In the genomic region with DNA sequence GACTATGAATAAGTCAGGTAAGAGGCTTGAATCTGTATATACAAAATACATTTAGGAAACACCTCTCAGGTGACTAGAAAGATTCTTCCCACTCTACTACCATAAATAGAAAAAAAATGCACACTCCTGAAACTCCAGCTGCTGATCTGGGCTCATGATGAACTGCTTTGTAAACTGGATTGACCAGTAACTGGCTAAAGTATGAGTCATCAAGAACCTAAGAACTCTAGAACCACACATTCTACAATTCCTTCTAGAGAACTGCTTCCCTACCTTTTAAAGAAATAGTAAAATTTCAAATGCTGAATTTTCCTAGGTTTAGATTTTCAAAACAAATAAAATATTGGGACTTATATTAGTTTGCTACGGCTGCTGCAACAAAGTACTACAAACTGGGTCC, we compare ENCODE assay signal across 10 cellular contexts. TPM values are rescaled to one million over a fixed set of nuclear protein-coding genes. Genes with fewer than 3 reads are reported as not detected.
DNase-seq lines count a peak whose midpoint lies in the region; ATAC-seq and TF ChIP-seq lines count a peak whose summit lies in the region.
"Had no signal": no experiment of that assay in that cellular context is flagged by ENCODE, and none has a peak within 500 bp of the region (broad histone marks: within the 10 kb centered on the region; RNA-seq: fewer than 3 reads in every experiment).

No MANE protein-coding gene starts in this region.

- no peak overlapping the region for H3K27ac ChIP-seq in osteoblast (ENCODE audit: low read depth, low read length)

- no peaks in the 10 kb centered on the region for H3K4me1 ChIP-seq in osteoblast (ENCODE audit: insufficient read depth, low read length)

- peak; percentile 33 for DNase-seq in EL
- DNase-seq in LHCN-M2 (ENCODE audit: low read depth), result peak; percentile 67
- DNase-seq in choroid plexus epithelial cell (ENCODE audit: low read depth), result peak; percentile 66
- DNase-seq in osteoblast (ENCODE audit: insufficient read length, low spot score, missing footprints), result peak; percentile 64
- no peak for DNase-seq in GM19238 (ENCODE audit: insufficient read length, low spot score)
- DNase-seq in stimulated activated CD4-positive, alpha-beta T cell treated with anti-CD3 and anti-CD28 coated beads, Interleukin-2, amount 100 ng/mL, for 48 hours, result no peak
- no peak for DNase-seq in NCI-H345 treated with DMSO at 0.1 percent for 48 hours (lab: John Stamatoyannopoulos, UW; ENCODE audit: unreplicated experiment)
- DNase-seq: hippocampal formation, NCI-H187 had no signal

- H3K4me3 ChIP-seq in choroid plexus epithelial cell (ENCODE audit: low read depth, low read length) (no peak overlapping the region), osteoblast (ENCODE audit: insufficient read depth, low read length) (no peak overlapping the region)

- peaks cover 67% of the 10 kb centered on the region for H3K79me2 ChIP-seq in osteoblast (ENCODE audit: insufficient read depth, low read length)

- no peaks in the 10 kb centered on the region for H3K27me3 ChIP-seq in osteoblast (ENCODE audit: insufficient read depth, low read length)

- H2AFZ ChIP-seq in osteoblast (ENCODE audit: low read length), result no peak overlapping the region

- ATAC-seq in HG03175 (IDR thresholded peaks at IDR 0.05; ENCODE audit: unreplicated experiment), result no peak

- peaks cover 29% of the 10 kb centered on the region for H4K20me1 ChIP-seq in osteoblast (ENCODE audit: insufficient read depth, low read length)

- H3K36me3 ChIP-seq in osteoblast (ENCODE audit: insufficient read depth, low read length), result no peaks in the 10 kb centered on the region

- no peak overlapping the region for H3K4me2 ChIP-seq in osteoblast (ENCODE audit: insufficient read depth, low read length)

- TF ChIP-seq CTCF in choroid plexus epithelial cell (conservative IDR thresholded peaks at IDR 0.05; ENCODE audit: low read depth, low read length), result no peak
- TF ChIP-seq CTCF in osteoblast (IDR thresholded peaks at IDR 0.05; ENCODE audit: extremely low read depth, low read depth, low read length), result no peak

- H3K9me3 ChIP-seq in osteoblast (ENCODE audit: low read depth, low read length), result no peaks in the 10 kb centered on the region

RNA-seq across cellular contexts. Expression of a gene that starts 55.2 kb away (rescaled TPM):
- total RNA-seq in LHCN-M2 (2014; rRNA removed), result 24.9 and 34.3 TPM in 2 replicates
- polyA plus RNA-seq in LHCN-M2 (2012), result 12.2 TPM
- 60.7 and 63.0 TPM in 2 replicates for total RNA-seq in osteoblast

Comparison
In these comparisons a context has a peak if more than half of its experiments do, and no peak if none do; other contexts are left out.
1. DNase-seq: peak in EL (single experiment), LHCN-M2 (single experiment), choroid plexus epithelial cell (single experiment) and osteoblast (single experiment); none in GM19238 (single experiment), stimulated activated CD4-positive, alpha-beta T cell treated with anti-CD3 and anti-CD28 coated beads, Interleukin-2, amount 100 ng/mL, for 48 hours (0 of 2) and NCI-H345 treated with DMSO at 0.1 percent for 48 hours (single experiment).